Comparison of ENCODE assay signal across 1 cellular context in the genomic region with DNA sequence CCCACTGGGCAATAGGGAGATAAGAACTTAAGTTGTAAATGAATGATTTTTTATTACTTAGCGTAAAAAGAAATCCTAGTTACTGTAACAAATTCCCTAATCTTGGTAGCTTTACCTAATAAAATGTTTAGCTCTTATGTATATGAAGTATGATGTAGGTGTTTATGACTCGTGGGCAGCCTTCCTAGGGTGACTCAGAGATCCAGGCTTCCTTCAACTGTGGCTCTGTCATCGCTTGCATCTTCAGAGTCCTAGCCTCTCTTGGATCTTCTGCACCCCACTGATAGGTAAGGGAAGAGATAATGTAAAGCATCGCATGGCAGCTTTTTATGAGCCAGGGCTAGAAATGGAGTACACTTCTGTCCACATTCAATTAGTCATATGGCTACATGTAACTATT.
TF ChIP-seq lines count a peak whose summit lies in the region.

No MANE protein-coding gene starts in this region.

TF ChIP-seq in H1, 55 proteins besides CTCF, POLR2A, EP300 and RAD21 (continued from another document):
- TF ChIP-seq EZH2 (IDR thresholded peaks at IDR 0.05; ENCODE audit: low read depth, low read length, severe bottlenecking), result no peak
- no peak for TF ChIP-seq CBX5 (IDR thresholded peaks at IDR 0.05; ENCODE audit: low read depth, low read length)
- no peak for TF ChIP-seq SRF (IDR thresholded peaks at IDR 0.05; ENCODE audit: low read depth, low read length)
- TF ChIP-seq HDAC6 (IDR thresholded peaks at IDR 0.05; ENCODE audit: low read depth, low read length), result no peak
- no peak for TF ChIP-seq JUND (IDR thresholded peaks at IDR 0.05; ENCODE audit: low read length)
- no peak for TF ChIP-seq SUZ12 (IDR thresholded peaks at IDR 0.05; ENCODE audit: low read length)
- no peak for TF ChIP-seq EGR1 (IDR thresholded peaks at IDR 0.05; ENCODE audit: borderline replicate concordance, low read depth, low read length)
- no peak for TF ChIP-seq TCF12 (IDR thresholded peaks at IDR 0.05; ENCODE audit: low read depth, low read length)
- TF ChIP-seq, protein P1, sequence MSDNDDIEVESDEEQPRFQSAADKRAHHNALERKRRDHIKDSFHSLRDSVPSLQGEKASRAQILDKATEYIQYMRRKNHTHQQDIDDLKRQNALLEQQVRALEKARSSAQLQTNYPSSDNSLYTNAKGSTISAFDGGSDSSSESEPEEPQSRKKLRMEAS (IDR thresholded peaks at IDR 0.05), result no peak
